ENCODE assay signal across 23 cellular contexts in genomic region chr10:130848855-130849254, GRCh38.
"Had no signal": no experiment of that assay in that cellular context is flagged by ENCODE, and none has a peak within 500 bp of the region (broad histone marks: within the 10 kb centered on the region; RNA-seq: fewer than 3 reads in every experiment).

No MANE protein-coding gene starts in this region.

- H3K4me3 ChIP-seq: colonic mucosa, coronary artery, dorsolateral prefrontal cortex, esophagus squamous epithelium, gastrocnemius medialis, gastroesophageal sphincter, heart left ventricle, heart right ventricle had no signal

- DNase-seq: colonic mucosa; cortex of kidney; dermis blood vessel endothelial cell; dorsolateral prefrontal cortex; effector CD4-positive, alpha-beta T cell; effector CD8-positive, alpha-beta T cell; effector memory CD4-positive, alpha-beta T cell; effector memory CD8-positive, alpha-beta T cell; endodermal cell; erythroblast; esophagus squamous epithelium; foreskin fibroblast; foreskin keratinocyte; foreskin melanocyte; gastrocnemius medialis; glutamatergic neuron; heart left ventricle; heart right ventricle had no signal

- H3K4me1 ChIP-seq: colonic mucosa, esophagus squamous epithelium, foreskin keratinocyte, gastrocnemius medialis, gastroesophageal sphincter, heart left ventricle, heart right ventricle had no signal

- H3K27me3 ChIP-seq: colonic mucosa, dorsolateral prefrontal cortex, esophagus squamous epithelium, foreskin keratinocyte, gastrocnemius medialis had no signal

- H3K36me3 ChIP-seq: colonic mucosa, esophagus squamous epithelium, gastrocnemius medialis, gastroesophageal sphincter, heart left ventricle, heart right ventricle had no signal

- H3K27me3 Mint-ChIP-seq: dendritic cell treated with granulocyte-macrophage colony-stimulating factor and Interleukin-4, amounts not matched to agents 40 ng/mL and 50 ng/mL, for 4 days; effector memory CD8-positive, alpha-beta T cell had no signal

- H3K9me3 ChIP-seq: colonic mucosa had no signal

- H3K27ac Mint-ChIP-seq: dendritic cell treated with granulocyte-macrophage colony-stimulating factor and Interleukin-4, amounts not matched to agents 40 ng/mL and 50 ng/mL, for 4 days; effector memory CD8-positive, alpha-beta T cell; endodermal cell had no signal

- H3K27ac ChIP-seq: colonic mucosa, coronary artery, dorsolateral prefrontal cortex, epithelial cell of prostate, esophagus squamous epithelium, foreskin keratinocyte, gastrocnemius medialis, gastroesophageal sphincter, heart left ventricle, heart right ventricle had no signal

- H3K4me3 Mint-ChIP-seq: dendritic cell treated with granulocyte-macrophage colony-stimulating factor and Interleukin-4, amounts not matched to agents 40 ng/mL and 50 ng/mL, for 4 days; effector memory CD8-positive, alpha-beta T cell; endodermal cell had no signal

- ATAC-seq: effector memory CD8-positive, alpha-beta T cell; esophagus mucosa; foreskin keratinocyte; gastrocnemius medialis; gastroesophageal sphincter; heart left ventricle; heart right ventricle had no signal
